20 cellular contexts compared by ENCODE assay signal in the genomic region with DNA sequence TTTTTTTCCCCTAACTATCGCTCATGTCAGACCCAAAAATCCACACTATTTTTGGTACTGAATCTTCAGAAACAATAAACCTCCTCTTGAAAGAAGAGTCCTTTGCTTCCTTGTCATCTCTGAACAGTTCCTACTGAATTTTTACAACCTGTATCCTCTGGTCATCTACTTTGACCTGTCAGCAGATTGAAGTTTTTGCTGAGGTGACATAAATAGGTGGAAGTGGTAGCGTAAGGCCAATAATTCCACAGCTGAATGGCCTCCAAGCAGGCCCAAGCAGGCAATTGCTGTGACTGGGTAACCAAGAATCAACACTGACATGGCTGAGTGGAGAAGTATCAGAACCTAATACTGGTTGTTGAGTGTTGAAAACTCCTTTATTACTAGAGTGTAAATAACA.
"Had no signal": no experiment of that assay in that cellular context is flagged by ENCODE, and none has a peak within 500 bp of the region (broad histone marks: within the 10 kb centered on the region; RNA-seq: fewer than 3 reads in every experiment).

No MANE protein-coding gene starts in this region.

- H3K36me3 ChIP-seq: SJSA1 had no signal

- H3K27ac ChIP-seq: HL-60, SJSA1, SK-N-MC had no signal

- H3K27me3 ChIP-seq: SJSA1 had no signal

- H3K9me3 ChIP-seq: SJSA1 had no signal

- H3K4me1 ChIP-seq: SJSA1 had no signal

- H3K4me3 ChIP-seq: SJSA1, SK-N-MC had no signal

- DNase-seq: KBM-7, MV-4-11, NCI-H1048, NCI-H1436, NCI-H187, NCI-H2029, NCI-H2081 treated with DMSO at 0.1 percent for 48 hours, NCI-H2171, NCI-H226, NCI-H446, NCI-H510A, NCI-H524 treated with DMSO at 0.1 percent for 48 hours, NCI-H69, NCI-H774, Right ventricle myocardium superior, RPMI8226, SIG-M5 had no signal
